Comparison of ENCODE assay signal across 10 cellular contexts in the genomic region with DNA sequence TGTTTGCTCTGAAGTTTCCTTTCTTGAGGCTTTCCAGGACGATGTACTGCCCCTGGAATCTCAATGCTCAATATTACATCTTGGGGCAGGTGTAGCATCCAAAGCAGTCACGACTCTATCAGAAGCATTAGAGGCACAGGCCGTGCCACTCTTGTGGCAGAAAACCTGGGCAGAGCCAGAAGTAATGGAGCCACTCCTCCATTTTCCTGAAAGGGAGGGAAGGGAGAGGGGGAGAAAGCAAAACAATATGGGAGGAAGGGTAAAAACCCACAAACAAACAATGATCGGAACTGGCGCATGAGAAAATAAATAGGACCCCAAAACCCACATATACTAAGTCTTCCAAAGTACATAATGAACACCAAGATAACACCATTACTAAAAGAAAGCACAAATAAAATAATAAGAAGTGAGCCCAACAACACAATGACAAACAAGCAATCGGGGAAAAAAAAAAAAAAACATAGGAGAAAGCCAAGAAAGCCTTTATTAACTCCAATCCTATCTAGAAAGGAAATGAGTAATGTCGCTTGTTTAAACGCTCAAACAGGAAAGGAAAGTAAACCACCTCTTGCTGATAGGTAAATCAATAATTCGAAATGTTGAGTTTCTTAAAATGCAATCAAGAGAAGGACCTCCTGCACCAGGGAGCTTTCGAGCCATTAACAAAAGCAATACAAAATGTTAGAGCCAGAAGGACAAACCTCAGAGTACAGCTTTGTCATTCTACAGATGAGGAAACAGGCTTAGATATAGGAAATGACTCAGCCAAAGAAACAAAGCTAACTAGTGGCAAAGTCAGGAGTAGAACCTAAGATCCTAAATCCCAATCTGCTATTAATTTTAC.
DNase-seq lines count a peak whose midpoint lies in the region; ATAC-seq and TF ChIP-seq lines count a peak whose summit lies in the region.
"Had no signal": no experiment of that assay in that cellular context is flagged by ENCODE, and none has a peak within 500 bp of the region (broad histone marks: within the 10 kb centered on the region; RNA-seq: fewer than 3 reads in every experiment).

No MANE protein-coding gene starts in this region.

- H3K36me3 ChIP-seq in RWPE2 (ENCODE audit: low read depth), result peaks cover 14% of the 10 kb centered on the region
- H3K36me3 ChIP-seq in skeletal muscle satellite cell (ENCODE audit: insufficient read depth, low read length), result no peaks in the 10 kb centered on the region
- H3K36me3 ChIP-seq in sigmoid colon, result peaks cover 0 to 2% (median 0%) of the 10 kb centered on the region in 4 donors
- no peaks in the 10 kb centered on the region for H3K36me3 ChIP-seq in CD4-positive, alpha-beta memory T cell (ENCODE audit: insufficient read depth, low read length)

- H3K27me3 Mint-ChIP-seq in activated naive CD4-positive, alpha-beta T cell treated with anti-CD3 and anti-CD28 coated beads, Interleukin-2, amount 50 U/mL, for 24 hours, result no peaks in the 10 kb centered on the region
- H3K27me3 Mint-ChIP-seq in CD4-positive, alpha-beta memory T cell, result no peaks in the 10 kb centered on the region

- H3K27me3 ChIP-seq in RWPE2 (ENCODE audit: insufficient read depth, poor library complexity, severe bottlenecking) (no peaks in the 10 kb centered on the region), skeletal muscle satellite cell (ENCODE audit: control insufficient read depth, insufficient read depth, low read length) (no peaks in the 10 kb centered on the region), sigmoid colon (no peaks in the 10 kb centered on the region)
- no peaks in the 10 kb centered on the region for H3K27me3 ChIP-seq in CD4-positive, alpha-beta memory T cell (ENCODE audit: insufficient read depth, low read length)

- peak overlapping the region; percentile 26 for H3K4me2 ChIP-seq in skeletal muscle satellite cell (ENCODE audit: low read length)

- H3K9me3 ChIP-seq in RWPE2 (ENCODE audit: severe bottlenecking) (no peaks in the 10 kb centered on the region), skeletal muscle satellite cell (replicated peaks; ENCODE audit: low read length) (no peaks in the 10 kb centered on the region), sigmoid colon (no peaks in the 10 kb centered on the region)
- H3K9me3 ChIP-seq in CD4-positive, alpha-beta memory T cell (ENCODE audit: control insufficient read depth in 1 of 2, low read length in 2 of 2), result no peaks in the 10 kb centered on the region

- POLR2A ChIA-PET in CD4-positive, alpha-beta memory T cell (lab: Charles Lee; ENCODE audit: partially characterized antibody), result no interaction called here

- no peaks in the 10 kb centered on the region for H3K9me3 Mint-ChIP-seq in activated naive CD4-positive, alpha-beta T cell treated with anti-CD3 and anti-CD28 coated beads, Interleukin-2, amount 50 U/mL, for 24 hours
- H3K9me3 Mint-ChIP-seq in CD4-positive, alpha-beta memory T cell, result no peaks in the 10 kb centered on the region

- no peak for DNase-seq in activated naive CD4-positive, alpha-beta T cell treated with Interleukin-2 at 50 U/mL for 16 hours
- no peak for DNase-seq in RWPE2 (ENCODE audit: low spot score)
- peak; percentile 7 for DNase-seq in epithelial cell of proximal tubule (ENCODE audit: low read depth)
- DNase-seq in sigmoid colon, result no peak
- no peak for DNase-seq in CD4-positive, alpha-beta memory T cell
- DNase-seq: stimulated activated CD4-positive, alpha-beta T cell treated with anti-CD3 and anti-CD28 coated beads, Interleukin-2, amount 100 ng/mL, for 48 hours had no signal

- no peak overlapping the region for H3K9ac ChIP-seq in skeletal muscle satellite cell (ENCODE audit: low read depth, low read length)

- WGBS in sigmoid colon, 2 donors, result 83 to 90% methylated on average over 10 of the region's 10 CpGs

- intact Hi-C loops in sigmoid colon (cut with DNase I), result no loop called here
- intact Hi-C loops in CD4-positive, alpha-beta memory T cell (cut with micrococcal nuclease), result no loop called here

- no peak for TF ChIP-seq EP300 in sigmoid colon (IDR thresholded peaks at IDR 0.05)

- H3K4me1 ChIP-seq in RWPE2 (ENCODE audit: insufficient read depth, poor library complexity, severe bottlenecking) (no peaks in the 10 kb centered on the region), skeletal muscle satellite cell (ENCODE audit: control insufficient read depth, insufficient read depth, low read length) (peaks cover 11% of the 10 kb centered on the region), sigmoid colon (no peaks in the 10 kb centered on the region)
- no peaks in the 10 kb centered on the region for H3K4me1 ChIP-seq in CD4-positive, alpha-beta memory T cell (ENCODE audit: insufficient read depth, low read length)

- H3K4me1 Mint-ChIP-seq in activated naive CD4-positive, alpha-beta T cell treated with anti-CD3 and anti-CD28 coated beads, Interleukin-2, amount 50 U/mL, for 24 hours, result peaks cover 7% of the 10 kb centered on the region
- H3K4me1 Mint-ChIP-seq in CD4-positive, alpha-beta memory T cell, result peaks cover 3 to 10% (median 4%) of the 10 kb centered on the region in 4 donors

- no peak for TF ChIP-seq POLR2A in sigmoid colon (IDR thresholded peaks at IDR 0.05)

- TF ChIP-seq CTCF in RWPE2 (IDR thresholded peaks at IDR 0.05; ENCODE audit: poor library complexity, severe bottlenecking), result no peak
- TF ChIP-seq CTCF in epithelial cell of proximal tubule (conservative IDR thresholded peaks at IDR 0.05; ENCODE audit: low read depth, low read length), result no peak
- no peak for TF ChIP-seq CTCF in sigmoid colon (IDR thresholded peaks at IDR 0.05)

- CTCF ChIA-PET in CD4-positive, alpha-beta memory T cell (lab: Charles Lee; ENCODE audit: partially characterized antibody), result no interaction called here

- H3K4me3 ChIP-seq in RWPE2 (ENCODE audit: severe bottlenecking) (no peak overlapping the region), epithelial cell of proximal tubule (ENCODE audit: low read depth, low read length) (no peak overlapping the region), skeletal muscle satellite cell (ENCODE audit: low read length) (no peak overlapping the region), sigmoid colon (no peak overlapping the region)
- H3K4me3 ChIP-seq in CD4-positive, alpha-beta memory T cell (ENCODE audit: low read length in 2 of 2), result no peak overlapping the region

- peak; percentile 84 for ATAC-seq in RWPE2 (ENCODE audit: low read depth)
- ATAC-seq in GM21526 (IDR thresholded peaks at IDR 0.05; ENCODE audit: low FRiP score, unreplicated experiment), result no peak

- H3K36me3 Mint-ChIP-seq in activated naive CD4-positive, alpha-beta T cell treated with anti-CD3 and anti-CD28 coated beads, Interleukin-2, amount 50 U/mL, for 24 hours, result no peaks in the 10 kb centered on the region
- H3K36me3 Mint-ChIP-seq in CD4-positive, alpha-beta memory T cell, result peaks cover 4 to 12% of the 10 kb centered on the region in 2 donors

- peak overlapping the region; percentile 84 for H3K27ac Mint-ChIP-seq in activated naive CD4-positive, alpha-beta T cell treated with anti-CD3 and anti-CD28 coated beads, Interleukin-2, amount 50 U/mL, for 24 hours
- H3K27ac Mint-ChIP-seq in CD4-positive, alpha-beta memory T cell, result peak overlapping the region in 2 of 7 donors; percentile 13 to 79

- H3K4me3 Mint-ChIP-seq in activated naive CD4-positive, alpha-beta T cell treated with anti-CD3 and anti-CD28 coated beads, Interleukin-2, amount 50 U/mL, for 24 hours, result no peak overlapping the region
- H3K4me3 Mint-ChIP-seq in CD4-positive, alpha-beta memory T cell, result peak overlapping the region in 1 of 8 donors; percentile 7

- peak overlapping the region; percentile 40 for H3K27ac ChIP-seq in RWPE2 (ENCODE audit: poor library complexity, severe bottlenecking)
- H3K27ac ChIP-seq in sigmoid colon, result no peak overlapping the region
- no peak overlapping the region for H3K27ac ChIP-seq in CD4-positive, alpha-beta memory T cell (ENCODE audit: low read depth, low read length)
- H3K27ac ChIP-seq: C4-2B had no signal
